In genomic region chr4:79213040-79213439, GRCh38 we compare ENCODE assay signal across 1 cellular context.
TF ChIP-seq lines count a peak whose summit lies in the region.

No MANE protein-coding gene starts in this region.

TF ChIP-seq in K562, 482 proteins besides CTCF, POLR2A, EP300 and RAD21 (continues in another document):
- no peak for TF ChIP-seq ZBTB40 (IDR thresholded peaks at IDR 0.05)
- TF ChIP-seq ZBTB40 (CRISPR knock-in tag; IDR thresholded peaks at IDR 0.05), result no peak
- peak; percentile 17 for TF ChIP-seq MEIS2 (IDR thresholded peaks at IDR 0.05; ENCODE audit: partially characterized antibody)
- no peak for TF ChIP-seq SMAD4 (CRISPR knock-in tag; conservative IDR thresholded peaks at IDR 0.05)
- TF ChIP-seq ARID3A (IDR thresholded peaks at IDR 0.05; ENCODE audit: borderline replicate concordance, low read depth, low read length), result 0 out of 2 replicates have a peak, but pooled peaks have one; percentile 1
- no peak for TF ChIP-seq CLOCK (CRISPR knock-in tag; IDR thresholded peaks at IDR 0.05; ENCODE audit: borderline replicate concordance)
- no peak for TF ChIP-seq MTF1 (CRISPR knock-in tag; IDR thresholded peaks at IDR 0.05; ENCODE audit: borderline replicate concordance)
- no peak for TF ChIP-seq TAL1 (IDR thresholded peaks at IDR 0.05)
- TF ChIP-seq ATF7 (IDR thresholded peaks at IDR 0.05), result no peak
- 0 out of 2 replicates have a peak, but pooled peaks have one; percentile 4 for TF ChIP-seq VEZF1 (CRISPR knock-in tag; IDR thresholded peaks at IDR 0.05)
- no peak for TF ChIP-seq L3MBTL2 (IDR thresholded peaks at IDR 0.05)
- TF ChIP-seq PHTF2 (CRISPR knock-in tag; IDR thresholded peaks at IDR 0.05), result no peak
- no peak for TF ChIP-seq MYNN (IDR thresholded peaks at IDR 0.05)
- TF ChIP-seq MYNN (CRISPR knock-in tag; IDR thresholded peaks at IDR 0.05), result no peak
- TF ChIP-seq JUND (IDR thresholded peaks at IDR 0.05; ENCODE audit: borderline replicate concordance, low read depth, low read length), result no peak
- TF ChIP-seq JUND (tag; IDR thresholded peaks at IDR 0.05; ENCODE audit: borderline replicate concordance, low read depth, low read length), result peak; percentile 48; the same call in 1 of the 3 replicates
- no peak for TF ChIP-seq CTBP1 (IDR thresholded peaks at IDR 0.05; ENCODE audit: borderline replicate concordance)
- peak; percentile 49; the same call in 1 of the 2 replicates for TF ChIP-seq FOXJ2 (tag; IDR thresholded peaks at IDR 0.05)
- TF ChIP-seq NCOR1 (IDR thresholded peaks at IDR 0.05), result no peak
- no peak for TF ChIP-seq KLF10 (CRISPR knock-in tag; IDR thresholded peaks at IDR 0.05)
- no peak for TF ChIP-seq MYC (IDR thresholded peaks at IDR 0.05; ENCODE audit: low read depth, low read length)
- TF ChIP-seq MYC (CRISPR knock-in tag; IDR thresholded peaks at IDR 0.05; ENCODE audit: borderline replicate concordance, low read depth), result 0 out of 2 replicates have a peak, but pooled peaks have one; percentile 38
- no peak for TF ChIP-seq ELF2 (CRISPR knock-in tag; IDR thresholded peaks at IDR 0.05)
- no peak for TF ChIP-seq NBN (IDR thresholded peaks at IDR 0.05; ENCODE audit: low read depth)
- TF ChIP-seq ZNF232 (CRISPR knock-in tag; IDR thresholded peaks at IDR 0.05), result no peak
- TF ChIP-seq ZBTB11 (CRISPR knock-in tag; IDR thresholded peaks at IDR 0.05), result no peak
- TF ChIP-seq MECOM (CRISPR knock-in tag; IDR thresholded peaks at IDR 0.05), result no peak
- TF ChIP-seq POLR2H (tag; IDR thresholded peaks at IDR 0.05; ENCODE audit: low read depth), result 0 out of 2 replicates have a peak, but pooled peaks have one; percentile 21
- 0 out of 2 replicates have a peak, but pooled peaks have one; percentile 6 for TF ChIP-seq PKNOX1 (IDR thresholded peaks at IDR 0.05)
- peak in 1 of 2 experiments; percentile 8; a peak in 1 of 4 replicates for TF ChIP-seq ZNF639 (CRISPR knock-in tag; conservative IDR thresholded peaks at IDR 0.05 in 1 of 2, IDR thresholded peaks at IDR 0.05 in 1 of 2)
